Comparison of ENCODE assay signal across 8 cellular contexts in the genomic region with DNA sequence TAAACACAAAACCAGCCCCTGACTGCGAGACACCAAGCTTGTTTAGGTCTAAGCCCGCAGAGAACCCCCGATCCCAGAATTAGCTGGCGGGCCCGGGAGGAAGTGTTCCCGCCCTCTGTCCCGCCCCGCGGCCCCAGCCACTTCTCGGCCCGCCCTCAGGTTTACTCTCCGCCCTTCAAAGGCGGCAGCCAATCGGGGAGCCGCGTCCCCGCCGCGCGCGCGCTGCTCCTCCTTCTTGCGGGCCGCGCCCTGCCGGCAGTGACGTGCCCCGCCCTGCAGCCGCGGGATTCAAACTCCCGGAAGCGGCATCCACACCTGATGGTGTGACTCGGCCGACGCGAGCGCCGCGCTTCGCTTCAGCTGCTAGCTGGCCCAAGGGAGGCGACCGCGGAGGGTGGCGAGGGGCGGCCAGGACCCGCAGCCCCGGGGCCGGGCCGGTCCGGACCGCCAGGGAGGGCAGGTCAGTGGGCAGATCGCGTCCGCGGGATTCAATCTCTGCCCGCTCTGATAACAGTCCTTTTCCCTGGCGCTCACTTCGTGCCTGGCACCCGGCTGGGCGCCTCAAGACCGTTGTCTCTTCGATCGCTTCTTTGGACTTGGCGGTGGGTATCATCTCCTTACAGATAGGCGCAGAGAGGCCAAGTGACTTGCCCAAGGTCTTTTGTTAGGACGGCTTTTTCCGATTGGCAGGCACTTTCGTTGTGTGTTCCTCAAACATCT. TPM values are rescaled to one million over a fixed set of nuclear protein-coding genes. Genes with fewer than 3 reads are reported as not detected.
DNase-seq lines count a peak whose midpoint lies in the region; ATAC-seq and TF ChIP-seq lines count a peak whose summit lies in the region.

TSS of gene CEP55 (plus strand) at position 291 of the 720 bp plus-strand sequence. CDS start 3,440 bp downstream, outside the sequence.

- no peak for TF ChIP-seq EP300 in upper lobe of left lung (IDR thresholded peaks at IDR 0.05)

- H3K9me3 ChIP-seq in cardiac muscle cell (ENCODE audit: low read depth) (no peaks in the 10 kb centered on the region), upper lobe of left lung (no peaks in the 10 kb centered on the region)

- H3K27me3 Mint-ChIP-seq in activated naive CD8-positive, alpha-beta T cell treated with anti-CD3 and anti-CD28 coated beads, Interleukin-2, amount 10 ng/mL, durations not matched to agents 7 days and 5 days, result peaks cover 9% of the 10 kb centered on the region

- peak in 2 of 4 donors; percentile 17 to 32 for TF ChIP-seq POLR2A in upper lobe of left lung (IDR thresholded peaks at IDR 0.05)

- H3K27ac Mint-ChIP-seq in activated naive CD8-positive, alpha-beta T cell treated with anti-CD3 and anti-CD28 coated beads, Interleukin-2, amount 10 ng/mL, durations not matched to agents 7 days and 5 days, result peak within 1 kb of the TSS; percentile 89

- no peaks in the 10 kb centered on the region for H3K9me3 Mint-ChIP-seq in activated naive CD8-positive, alpha-beta T cell treated with anti-CD3 and anti-CD28 coated beads, Interleukin-2, amount 10 ng/mL, durations not matched to agents 7 days and 5 days

- H3K4me3 Mint-ChIP-seq in activated naive CD8-positive, alpha-beta T cell treated with anti-CD3 and anti-CD28 coated beads, Interleukin-2, amount 10 ng/mL, durations not matched to agents 7 days and 5 days, result peak within 1 kb of the TSS; percentile 94

- H3K27me3 ChIP-seq in cardiac muscle cell, result no peaks in the 10 kb centered on the region
- no peaks in the 10 kb centered on the region for H3K27me3 ChIP-seq in upper lobe of left lung

- POLR2A ChIA-PET in activated naive CD8-positive, alpha-beta T cell treated with anti-CD3 and anti-CD28 coated beads, Interleukin-2, amount 10 ng/mL, durations not matched to agents 7 days and 5 days (lab: Charles Lee), result interaction anchor here (0.7 to 3.4 kb wide), 8 partner anchors 9 to 1698 kb away, joined by 3 to 17 read pairs (median 4); partner anchors contain the start of genes MYOF and TNKS2

- DNase-seq in NCI-H1417 treated with DMSO at 0.1 percent for 48 hours (lab: John Stamatoyannopoulos, UW), result peak; percentile 34
- peak; percentile 64 to 87 for DNase-seq in SW 1271 (lab: John Stamatoyannopoulos, UW)
- DNase-seq in activated naive CD8-positive, alpha-beta T cell treated with anti-CD3 and anti-CD28 coated beads, Interleukin-2, amount 10 ng/mL, durations not matched to agents 7 days and 5 days, result peak; percentile 97
- peak; percentile 96 to 97 for DNase-seq in cardiac muscle cell (ENCODE audit: low read depth in 1 of 2, low spot score in 1 of 2)
- peak; percentile 90 for DNase-seq in pons (ENCODE audit: low spot score)
- peak; percentile 97 to 100 for DNase-seq in upper lobe of left lung

- peaks cover 20% of the 10 kb centered on the region for H3K36me3 Mint-ChIP-seq in activated naive CD8-positive, alpha-beta T cell treated with anti-CD3 and anti-CD28 coated beads, Interleukin-2, amount 10 ng/mL, durations not matched to agents 7 days and 5 days

- TF ChIP-seq CTCF in GM12875 (IDR thresholded peaks at IDR 0.05; ENCODE audit: borderline replicate concordance, insufficient read depth, low read depth, low read length) (no peak), cardiac muscle cell (IDR thresholded peaks at IDR 0.05; ENCODE audit: low read depth, low read length) (no peak), upper lobe of left lung (IDR thresholded peaks at IDR 0.05) (no peak)

- H3K4me3 ChIP-seq in GM12875 (ENCODE audit: low read depth, low read length) (peak within 1 kb of the TSS; percentile 80), cardiac muscle cell (peak within 1 kb of the TSS; percentile 58), upper lobe of left lung (peak within 1 kb of the TSS; percentile 47 to 74 (median 65))

- H3K4me1 ChIP-seq in cardiac muscle cell (ENCODE audit: low read depth) (no peaks in the 10 kb centered on the region), upper lobe of left lung (peaks cover 0 to 14% (median 11%) of the 10 kb centered on the region in 4 donors)

- H3K4me1 Mint-ChIP-seq in activated naive CD8-positive, alpha-beta T cell treated with anti-CD3 and anti-CD28 coated beads, Interleukin-2, amount 10 ng/mL, durations not matched to agents 7 days and 5 days, result peaks cover 28% of the 10 kb centered on the region

- ATAC-seq in HG02763 (IDR thresholded peaks at IDR 0.05; ENCODE audit: unreplicated experiment) (peak; percentile 100), upper lobe of left lung (ENCODE audit: low FRiP score in 2 of 2) (peak; percentile 99 to 100)
- ATAC-seq in activated naive CD8-positive, alpha-beta T cell treated with anti-CD3 and anti-CD28 coated beads, Interleukin-2, amount 10 ng/mL, durations not matched to agents 7 days and 5 days (ENCODE audit: low read depth), result peak; percentile 98

- WGBS in upper lobe of left lung, 2 donors, result 1 to 3% methylated on average over 27 to 37 of the region's 68 CpGs

- H3K36me3 ChIP-seq in cardiac muscle cell (no peaks in the 10 kb centered on the region), upper lobe of left lung (no peaks in the 10 kb centered on the region)

- peak within 1 kb of the TSS; percentile 35 for H3K27ac ChIP-seq in cardiac muscle cell
- H3K27ac ChIP-seq in upper lobe of left lung, result peak within 1 kb of the TSS in 3 of 4 donors; percentile 36 to 72 (median 60)

RNA-seq across cellular contexts. Expression of gene CEP55, which starts in this region (rescaled TPM):
- 10 to 100 TPM; 45.9 to 50.7 TPM for total RNA-seq in activated naive CD8-positive, alpha-beta T cell treated with anti-CD3 and anti-CD28 coated beads, Interleukin-2, amount 10 ng/mL, durations not matched to agents 7 days and 5 days
- total RNA-seq in cardiac muscle cell (2.8 and 23.8 TPM in 2 replicates), upper lobe of left lung (1 to 10 TPM in 5 of 6 donors, not detected in 1; 1.3 to 3.3 (median 2.3) TPM)
- 3.1 and 25.9 TPM in 2 replicates for polyA plus RNA-seq in cardiac muscle cell

Comparison
In these comparisons a context has a peak if more than half of its experiments do, and no peak if none do; other contexts are left out.
1. Peak in every context shown above with its lines: DNase-seq, ATAC-seq, H3K4me3 ChIP-seq and H3K27ac ChIP-seq.
2. DNase-seq: peak in every context shown above with its lines; median percentile 98 in upper lobe of left lung; 97 in activated naive CD8-positive, alpha-beta T cell treated with anti-CD3 and anti-CD28 coated beads, Interleukin-2, amount 10 ng/mL, durations not matched to agents 7 days and 5 days; 96 in cardiac muscle cell; 90 in pons; 76 in SW 1271; 34 in NCI-H1417 treated with DMSO at 0.1 percent for 48 hours.